ENCODE assay signal across 11 cellular contexts in the genomic region with DNA sequence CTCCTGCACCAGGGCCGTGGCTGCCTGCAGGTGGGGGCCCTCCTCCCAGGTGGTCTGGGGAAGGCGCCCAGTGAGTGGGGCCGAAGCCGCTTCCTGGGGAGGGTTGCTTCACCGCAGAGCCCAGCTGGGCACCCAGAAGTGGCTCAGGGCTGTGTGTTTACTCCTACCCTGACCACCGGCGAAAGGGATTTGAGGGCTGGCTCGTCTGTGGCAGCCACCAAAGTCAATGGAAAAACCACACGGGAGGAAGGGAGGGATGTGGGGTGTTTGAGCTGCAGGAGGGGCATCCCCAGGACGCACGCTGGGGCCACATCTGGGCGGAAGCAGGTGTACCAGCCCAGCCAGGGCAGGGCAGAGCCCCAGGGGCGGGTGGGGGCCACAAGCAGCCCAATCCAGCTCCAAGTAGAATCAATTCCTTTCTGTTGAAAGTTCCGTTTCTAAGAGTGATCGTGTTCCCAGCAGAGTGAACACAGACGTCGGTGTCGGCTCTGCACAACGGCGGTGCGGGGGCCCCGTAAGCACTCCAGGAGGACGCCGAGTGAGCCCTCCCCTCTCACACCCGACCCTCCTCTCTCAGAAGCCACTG.
A peak's percentile ranks its signal among the peaks of the same experiment; 100 is the strongest.
DNase-seq lines count a peak whose midpoint lies in the region; ATAC-seq and TF ChIP-seq lines count a peak whose summit lies in the region.
"Had no signal": no experiment of that assay in that cellular context is flagged by ENCODE, and none has a peak within 500 bp of the region (broad histone marks: within the 10 kb centered on the region; RNA-seq: fewer than 3 reads in every experiment).

No MANE protein-coding gene starts in this region.

- no peak overlapping the region for H3K27ac Mint-ChIP-seq in activated T-cell treated with anti-CD3 and anti-CD28 coated beads, Interleukin-2, amount 50 U/mL, for 72 hours

- no peak for TF ChIP-seq CTCF in lower lobe of right lung (IDR thresholded peaks at IDR 0.05)

- no peak overlapping the region for H3K27ac ChIP-seq in lower lobe of right lung
- H3K27ac ChIP-seq: left lung, pancreas, stomach had no signal

- H3K9me3 Mint-ChIP-seq in activated T-cell treated with anti-CD3 and anti-CD28 coated beads, Interleukin-2, amount 50 U/mL, for 72 hours = no peaks in the 10 kb centered on the region

- no peaks in the 10 kb centered on the region for H3K27me3 Mint-ChIP-seq in activated T-cell treated with anti-CD3 and anti-CD28 coated beads, Interleukin-2, amount 50 U/mL, for 72 hours (ENCODE audit: low read depth)

- H3K4me3 ChIP-seq in lower lobe of right lung = no peak overlapping the region
- H3K4me3 ChIP-seq: left lung, pancreas, stomach had no signal

- peak overlapping the region; percentile 82 to 83 for H3K4me3 Mint-ChIP-seq in activated T-cell treated with anti-CD3 and anti-CD28 coated beads, Interleukin-2, amount 50 U/mL, for 72 hours

- no peaks in the 10 kb centered on the region for H3K9me3 ChIP-seq in lower lobe of right lung
- H3K9me3 ChIP-seq: pancreas had no signal

- H3K4me1 ChIP-seq in lower lobe of right lung = no peaks in the 10 kb centered on the region

- peaks cover 45% of the 10 kb centered on the region for H3K4me1 Mint-ChIP-seq in activated T-cell treated with anti-CD3 and anti-CD28 coated beads, Interleukin-2, amount 50 U/mL, for 72 hours (ENCODE audit: low read depth)

- intact Hi-C loops in lower lobe of right lung (cut with DNase I) = no loop called here

- ATAC-seq in activated T-cell treated with anti-CD3 and anti-CD28 coated beads, Interleukin-2, amount 50 U/mL, for 72 hours (replicated peaks in 1 of 2) = peak; percentile 39 to 41
- peak in 1 of 2 donors; percentile 9 for ATAC-seq in lower lobe of right lung
- ATAC-seq: left lung, pancreas had no signal

- peaks cover 6 to 7% of the 10 kb centered on the region in 2 donors for H3K36me3 Mint-ChIP-seq in activated T-cell treated with anti-CD3 and anti-CD28 coated beads, Interleukin-2, amount 50 U/mL, for 72 hours (ENCODE audit: insufficient read depth in 2 of 2)

- peak; percentile 26 for DNase-seq in stimulated activated CD4-positive, alpha-beta T cell treated with anti-CD3 and anti-CD28 coated beads, Interleukin-4, amount 100 ng/mL, for 1 hour
- no peak for DNase-seq in stimulated activated CD4-positive, alpha-beta T cell treated with anti-CD3 and anti-CD28 coated beads, Interleukin-2, amount 100 ng/mL, for 48 hours
- DNase-seq in activated T-cell treated with anti-CD3 and anti-CD28 coated beads, Interleukin-2, amount 50 U/mL, for 72 hours = peak in 1 of 2 donors; percentile 28
- DNase-seq in lower lobe of right lung = peak; percentile 34
- no peak for DNase-seq in NCI-H2227 treated with DMSO at 0.1 percent for 48 hours (lab: John Stamatoyannopoulos, UW)
- no peak for DNase-seq in mucosa of gallbladder (ENCODE audit: low spot score)
- DNase-seq in amygdala (lab: John Stamatoyannopoulos, UW) = no peak
- DNase-seq in mesenteric fat pad (ENCODE audit: low spot score) = no peak
- DNase-seq: stomach had no signal

- no peaks in the 10 kb centered on the region for H3K36me3 ChIP-seq in lower lobe of right lung
- H3K36me3 ChIP-seq: left lung, pancreas, stomach had no signal

- H3K27me3 ChIP-seq in lower lobe of right lung (ENCODE audit: low read depth) = peaks cover 26% of the 10 kb centered on the region
- H3K27me3 ChIP-seq: pancreas had no signal

Comparison
In these comparisons a context has a peak if more than half of its experiments do, and no peak if none do; other contexts are left out.
1. DNase-seq: peak in stimulated activated CD4-positive, alpha-beta T cell treated with anti-CD3 and anti-CD28 coated beads, Interleukin-4, amount 100 ng/mL, for 1 hour (single experiment) and lower lobe of right lung (single experiment); none in stimulated activated CD4-positive, alpha-beta T cell treated with anti-CD3 and anti-CD28 coated beads, Interleukin-2, amount 100 ng/mL, for 48 hours (0 of 2), NCI-H2227 treated with DMSO at 0.1 percent for 48 hours (single experiment), mucosa of gallbladder (single experiment), amygdala (0 of 56) and mesenteric fat pad (single experiment).